ENCODE assay signal across 10 cellular contexts in genomic region chr18:13437801-13438506, GRCh38.
DNase-seq lines count a peak whose midpoint lies in the region; ATAC-seq and TF ChIP-seq lines count a peak whose summit lies in the region.
"Had no signal": no experiment of that assay in that cellular context is flagged by ENCODE, and none has a peak within 500 bp of the region (broad histone marks: within the 10 kb centered on the region; RNA-seq: fewer than 3 reads in every experiment).

No MANE protein-coding gene starts in this region.

- H3K27ac ChIP-seq in tibial artery, result peak overlapping the region; percentile 65 to 74
- H3K27ac ChIP-seq: 22Rv1, WERI-Rb-1 had no signal

- H3K27me3 Mint-ChIP-seq in activated T-cell treated with anti-CD3 and anti-CD28 coated beads, Interleukin-2, amount 50 U/mL, for 4 hours (ENCODE audit: low read depth), result no peaks in the 10 kb centered on the region

- no peaks in the 10 kb centered on the region for H3K36me3 Mint-ChIP-seq in activated T-cell treated with anti-CD3 and anti-CD28 coated beads, Interleukin-2, amount 50 U/mL, for 4 hours (ENCODE audit: insufficient read depth)

- no peak for DNase-seq in activated CD4-positive, CD25-positive, alpha-beta regulatory T cell treated with anti-CD3 and anti-CD28 coated beads, Interleukin-2, amount 50 U/mL, for 72 hours
- peak; percentile 45 for DNase-seq in activated T-cell treated with anti-CD3 and anti-CD28 coated beads, Interleukin-2, amount 50 U/mL, for 4 hours
- DNase-seq in mucosa of descending colon (no peak), tibial artery (peak in 1 of 2 donors; percentile 48), SK-N-DZ (ENCODE audit: low spot score) (no peak), GF-D8 (lab: John Stamatoyannopoulos, UW) (no peak), COLO829 (ENCODE audit: low spot score) (no peak)
- DNase-seq: WERI-Rb-1 had no signal

- no peaks in the 10 kb centered on the region for H3K9me3 Mint-ChIP-seq in activated T-cell treated with anti-CD3 and anti-CD28 coated beads, Interleukin-2, amount 50 U/mL, for 4 hours

- no peak overlapping the region for H3K4me3 ChIP-seq in mucosa of descending colon
- H3K4me3 ChIP-seq in tibial artery, result no peak overlapping the region

- intact Hi-C loops in mucosa of descending colon (cut with DNase I, micrococcal nuclease) (no loop called here), tibial artery (cut with DNase I; ENCODE audit: low total_unique reads) (loop anchor here (5.0 kb wide), 1 partner anchor 216 kb away; no protein-coding TSS in a partner anchor)

- H3K4me1 Mint-ChIP-seq in activated T-cell treated with anti-CD3 and anti-CD28 coated beads, Interleukin-2, amount 50 U/mL, for 4 hours (ENCODE audit: low read depth), result peaks cover 53% of the 10 kb centered on the region

- H3K4me1 ChIP-seq in mucosa of descending colon (ENCODE audit: low read depth) (no peaks in the 10 kb centered on the region), tibial artery (peaks cover 0 to 60% (median 27%) of the 10 kb centered on the region in 4 donors)

- no peaks in the 10 kb centered on the region for H3K36me3 ChIP-seq in mucosa of descending colon (ENCODE audit: low read depth)
- no peaks in the 10 kb centered on the region for H3K36me3 ChIP-seq in tibial artery
- H3K36me3 ChIP-seq: WERI-Rb-1 had no signal

- peak overlapping the region; percentile 56 for H3K4me3 Mint-ChIP-seq in activated T-cell treated with anti-CD3 and anti-CD28 coated beads, Interleukin-2, amount 50 U/mL, for 4 hours

- peak; percentile 36 to 37 for ATAC-seq in activated CD4-positive, CD25-positive, alpha-beta regulatory T cell treated with anti-CD3 and anti-CD28 coated beads, Interleukin-2, amount 50 U/mL, for 24 hours
- peak; percentile 72 for ATAC-seq in activated T-cell treated with anti-CD3 and anti-CD28 coated beads, Interleukin-2, amount 50 U/mL, for 4 hours
- peak; percentile 60 for ATAC-seq in mucosa of descending colon

- H3K9me3 ChIP-seq in mucosa of descending colon (no peaks in the 10 kb centered on the region), tibial artery (no peaks in the 10 kb centered on the region)

- TF ChIP-seq CTCF in mucosa of descending colon (IDR thresholded peaks at IDR 0.05), result no peak
- no peak for TF ChIP-seq CTCF in tibial artery (IDR thresholded peaks at IDR 0.05)

- no peaks in the 10 kb centered on the region for H3K27me3 ChIP-seq in tibial artery
